ENCODE assay signal across 24 cellular contexts in the genomic region with DNA sequence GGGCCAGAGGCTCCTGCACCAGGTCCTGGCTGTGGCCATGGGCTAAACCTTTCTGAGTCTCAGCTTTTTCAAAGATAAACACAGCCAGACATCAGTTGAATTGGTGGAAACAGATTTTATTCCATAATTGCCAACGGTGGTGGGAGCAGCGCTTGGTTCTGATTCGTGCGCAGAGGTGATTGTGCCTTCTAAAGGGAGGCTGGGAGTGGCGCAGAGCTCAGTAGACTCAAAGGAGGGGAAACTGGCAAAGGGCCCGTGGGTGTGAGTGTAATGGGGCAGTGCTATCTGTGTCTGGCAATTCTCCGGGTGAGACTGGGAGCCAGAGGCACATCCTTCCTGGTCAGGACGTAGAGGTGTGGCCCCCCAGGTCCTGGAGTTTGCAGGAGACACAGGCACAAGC.
"Had no signal": no experiment of that assay in that cellular context is flagged by ENCODE, and none has a peak within 500 bp of the region (broad histone marks: within the 10 kb centered on the region; RNA-seq: fewer than 3 reads in every experiment).

No MANE protein-coding gene starts in this region.

- DNase-seq: cortex of kidney; effector memory CD8-positive, alpha-beta T cell; hypothalamus; immature natural killer cell; natural killer cell; occipital lobe; stimulated activated CD4-positive, alpha-beta T cell treated with anti-CD3 and anti-CD28 coated beads, Interleukin-12 subunit alpha, Interleukin-12 subunit beta, amount 100 ng/mL, for 4 hours; stimulated activated CD4-positive, alpha-beta T cell treated with anti-CD3 and anti-CD28 coated beads, Interleukin-1b, Interleukin-23, amount 100 ng/mL, for 48 hours; stimulated activated CD4-positive, alpha-beta T cell treated with anti-CD3 and anti-CD28 coated beads, Interleukin-4, amount 100 ng/mL, for 1 hour; stimulated activated CD8-positive, alpha-beta memory T cell treated with anti-CD3 and anti-CD28 coated beads, Interleukin-4, amount 100 ng/mL, for 48 hours; stimulated activated naive CD4-positive, alpha-beta T cell; stomach; thyroid gland; upper lobe of left lung had no signal

- H3K4me3 ChIP-seq: lung, prostate gland, right atrium auricular region, smooth muscle cell, stomach, thyroid gland, upper lobe of left lung had no signal

- H3K27me3 ChIP-seq: right atrium auricular region, thyroid gland, upper lobe of left lung had no signal

- H3K36me3 ChIP-seq: prostate gland, right atrium auricular region, stomach, thyroid gland, upper lobe of left lung had no signal

- H2AFZ ChIP-seq: parathyroid adenoma had no signal

- H3K4me3 Mint-ChIP-seq: effector memory CD8-positive, alpha-beta T cell; immature natural killer cell; memory B cell; natural killer cell had no signal

- H3K36me3 Mint-ChIP-seq: natural killer cell had no signal

- H3K4me1 Mint-ChIP-seq: immature natural killer cell, memory B cell, natural killer cell had no signal

- H3K4me1 ChIP-seq: parathyroid adenoma, prostate gland, right atrium auricular region, stomach, thyroid gland, upper lobe of left lung had no signal

- H3K79me2 ChIP-seq: parathyroid adenoma had no signal

- H3K9me3 ChIP-seq: prostate gland, thyroid gland had no signal

- H3K27ac Mint-ChIP-seq: effector memory CD8-positive, alpha-beta T cell; immature natural killer cell; memory B cell; natural killer cell had no signal

- FAIRE-seq: frontal cortex, keratinocyte, urothelium cell line had no signal

- H3K27ac ChIP-seq: parathyroid adenoma, prostate gland, right atrium auricular region, stomach, thyroid gland, upper lobe of left lung had no signal

- H3K9ac ChIP-seq: parathyroid adenoma had no signal

- ATAC-seq: effector memory CD8-positive, alpha-beta T cell; natural killer cell; sciatic nerve had no signal

- H3K4me2 ChIP-seq: smooth muscle cell had no signal
